Comparison of ENCODE assay signal across 34 cellular contexts in genomic region chr3:159075302-159075701, GRCh38. TPM values are rescaled to one million over a fixed set of nuclear protein-coding genes. Genes with fewer than 3 reads are reported as not detected.
"Had no signal": no experiment of that assay in that cellular context is flagged by ENCODE, and none has a peak within 500 bp of the region (broad histone marks: within the 10 kb centered on the region; RNA-seq: fewer than 3 reads in every experiment).

No MANE protein-coding gene starts in this region.

- H3K4me2 ChIP-seq: neural progenitor cell, smooth muscle cell had no signal

- H3K36me3 ChIP-seq: neural progenitor cell, ovary, spleen, suprapubic skin, tibial artery, transverse colon, upper lobe of right lung, vagina had no signal

- H3K9ac ChIP-seq: neural progenitor cell, parathyroid adenoma had no signal

- H3K79me2 ChIP-seq: parathyroid adenoma had no signal

- H3K36me3 Mint-ChIP-seq: natural killer cell; neural progenitor cell; stimulated activated memory B cell treated with anti-CD40 and anti-IgM and Interleukin-4, amounts not matched to agents 10 μg/mL and 1 μg/mL and 100 μg/mL, for 72 hours; type B pancreatic cell had no signal

- H3K9me3 Mint-ChIP-seq: nephron; neural progenitor cell; stimulated activated memory B cell treated with anti-CD40 and anti-IgM and Interleukin-4, amounts not matched to agents 10 μg/mL and 1 μg/mL and 100 μg/mL, for 72 hours; stimulated activated naive CD8-positive, alpha-beta T cell treated with anti-CD3 and anti-CD28 coated beads, Interleukin-15, amount 100 ng/mL, for 72 hours; type B pancreatic cell had no signal

- H3K27me3 Mint-ChIP-seq: stimulated activated naive CD8-positive, alpha-beta T cell treated with anti-CD3 and anti-CD28 coated beads, Interleukin-15, amount 100 ng/mL, for 72 hours had no signal

- ATAC-seq: natural killer cell; psoas muscle; right cardiac atrium; sciatic nerve; stimulated activated memory B cell treated with anti-CD40 and anti-IgM and Interleukin-4, amounts not matched to agents 10 μg/mL and 1 μg/mL and 100 μg/mL, for 72 hours; stimulated activated naive CD8-positive, alpha-beta T cell treated with anti-CD3 and anti-CD28 coated beads, Interleukin-15, amount 100 ng/mL, for 72 hours; stimulated activated naive CD8-positive, alpha-beta T cell treated with anti-CD3 and anti-CD28 coated beads, Interleukin-15, Interleukin-2, amounts not matched to agents 100 U/mL and 50 U/mL, for 24 hours; upper lobe of right lung had no signal

- H3K4me3 Mint-ChIP-seq: natural killer cell; nephron; neural progenitor cell; stimulated activated memory B cell treated with anti-CD40 and anti-IgM and Interleukin-4, amounts not matched to agents 10 μg/mL and 1 μg/mL and 100 μg/mL, for 72 hours; stimulated activated naive CD8-positive, alpha-beta T cell treated with anti-CD3 and anti-CD28 coated beads, Interleukin-15, amount 100 ng/mL, for 72 hours; type B pancreatic cell had no signal

- DNase-seq: natural killer cell; occipital lobe; ovary; posterior cingulate gyrus; psoas muscle; right cardiac atrium; spleen; stimulated activated CD4-positive, alpha-beta T cell treated with anti-CD3 and anti-CD28 coated beads, Interleukin-12 subunit alpha, Interleukin-12 subunit beta, amount 100 ng/mL, for 4 hours; stimulated activated CD4-positive, alpha-beta T cell treated with anti-CD3 and anti-CD28 coated beads, Interleukin-1b, Interleukin-23, amount 100 ng/mL, for 48 hours; stimulated activated CD4-positive, alpha-beta T cell treated with anti-CD3 and anti-CD28 coated beads, Interleukin-4, amount 100 ng/mL, for 1 hour; stimulated activated CD4-positive, alpha-beta T cell treated with anti-CD3 and anti-CD28 coated beads, Interleukin-4, amount 100 ng/mL, for 4 hours; stimulated activated CD8-positive, alpha-beta memory T cell treated with anti-CD3 and anti-CD28 coated beads, Interleukin-4, amount 100 ng/mL, for 48 hours; stimulated activated naive CD4-positive, alpha-beta T cell; stimulated activated naive CD8-positive, alpha-beta T cell treated with anti-CD3 and anti-CD28 coated beads, Interleukin-15, amount 100 ng/mL, for 72 hours; stimulated activated naive CD8-positive, alpha-beta T cell treated with anti-CD3 and anti-CD28 coated beads, Interleukin-15, Interleukin-2, amounts not matched to agents 100 U/mL and 50 U/mL, for 24 hours; substantia nigra; testis; tibial artery; transverse colon; upper lobe of right lung had no signal

- H3K4me1 Mint-ChIP-seq: natural killer cell; nephron; stimulated activated memory B cell treated with anti-CD40 and anti-IgM and Interleukin-4, amounts not matched to agents 10 μg/mL and 1 μg/mL and 100 μg/mL, for 72 hours; stimulated activated naive CD8-positive, alpha-beta T cell treated with anti-CD3 and anti-CD28 coated beads, Interleukin-15, amount 100 ng/mL, for 72 hours had no signal

- H3K4me1 ChIP-seq: parathyroid adenoma, psoas muscle, spleen, suprapubic skin, testis, tibial artery, transverse colon, upper lobe of right lung, vagina had no signal

- H3K27ac Mint-ChIP-seq: natural killer cell; nephron; neural progenitor cell; progenitor cell of endocrine pancreas; stimulated activated memory B cell treated with anti-CD40 and anti-IgM and Interleukin-4, amounts not matched to agents 10 μg/mL and 1 μg/mL and 100 μg/mL, for 72 hours; stimulated activated naive CD8-positive, alpha-beta T cell treated with anti-CD3 and anti-CD28 coated beads, Interleukin-15, amount 100 ng/mL, for 72 hours; type B pancreatic cell had no signal

- H2AFZ ChIP-seq: neural progenitor cell, parathyroid adenoma had no signal

- H3K27me3 ChIP-seq: neural progenitor cell, ovary, spleen, suprapubic skin, testis, tibial artery, transverse colon, upper lobe of right lung, vagina had no signal

- H3K4me3 ChIP-seq: neural progenitor cell, ovary, psoas muscle, skin epidermis, smooth muscle cell, spleen, suprapubic skin, testis, tibial artery, transverse colon, upper lobe of right lung, vagina had no signal

- H3K27ac ChIP-seq: neural progenitor cell, ovary, parathyroid adenoma, psoas muscle, skin epidermis, spleen, suprapubic skin, testis, tibial artery, transverse colon, upper lobe of right lung, vagina had no signal

- H3K9me3 ChIP-seq: ovary, psoas muscle, spleen, suprapubic skin, testis, tibial artery, transverse colon, upper lobe of right lung, vagina had no signal

RNA-seq across cellular contexts. Expression of gene IQCJ, which starts 6.2 kb away (rescaled TPM):
- total RNA-seq: natural killer cell, osteoblast, progenitor cell of endocrine pancreas, smooth muscle cell, spleen, suprapubic skin, upper lobe of right lung, vagina had no signal
- polyA plus RNA-seq: ovary, smooth muscle cell, spleen, thymus, urinary bladder had no signal
